24 cellular contexts compared by ENCODE assay signal in the genomic region with DNA sequence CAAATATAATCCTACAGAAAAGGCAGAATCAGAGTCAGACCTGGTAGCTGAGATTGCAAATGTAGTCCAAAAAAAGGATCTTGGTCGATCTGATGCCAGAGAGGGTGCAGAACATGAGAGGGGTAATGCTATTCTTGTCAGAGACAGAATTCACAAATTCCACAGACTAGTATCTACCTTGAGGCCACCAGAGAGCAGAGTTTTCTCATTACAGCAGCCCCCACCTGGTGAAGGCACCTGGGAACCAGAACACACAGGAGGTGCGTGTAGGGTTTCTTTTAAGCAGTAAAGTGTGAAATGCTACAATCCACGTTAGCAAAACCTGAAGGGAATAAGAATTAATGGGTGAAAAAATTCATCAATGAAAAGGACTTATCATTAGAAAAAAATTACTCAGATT.
"Had no signal": no experiment of that assay in that cellular context is flagged by ENCODE, and none has a peak within 500 bp of the region (broad histone marks: within the 10 kb centered on the region; RNA-seq: fewer than 3 reads in every experiment).

No MANE protein-coding gene starts in this region.

- H3K27ac ChIP-seq: brain microvascular endothelial cell, esophagus muscularis mucosa, lower lobe of right lung, right lobe of liver, WERI-Rb-1 had no signal

- H3K9me3 ChIP-seq: ascending aorta, esophagus muscularis mucosa, lower lobe of right lung, right lobe of liver, tibial artery had no signal

- H3K27me3 Mint-ChIP-seq: activated naive CD4-positive, alpha-beta T cell treated with anti-CD3 and anti-CD28 coated beads, Interleukin-2, amount 50 U/mL, for 24 hours; effector memory CD8-positive, alpha-beta T cell; naive B cell; stimulated activated naive CD8-positive, alpha-beta T cell treated with anti-CD3 and anti-CD28 coated beads, Interleukin-15, amount 100 ng/mL, for 72 hours had no signal

- H3K27ac Mint-ChIP-seq: activated naive CD4-positive, alpha-beta T cell treated with anti-CD3 and anti-CD28 coated beads, Interleukin-2, amount 50 U/mL, for 24 hours; effector memory CD8-positive, alpha-beta T cell; naive B cell; stimulated activated effector memory CD8-positive, alpha-beta T cell treated with anti-CD3 and anti-CD28 coated beads, Interleukin-12 subunit alpha, Interleukin-12 subunit beta, amount 100 ng/mL, for 72 hours; stimulated activated naive CD8-positive, alpha-beta T cell treated with anti-CD3 and anti-CD28 coated beads, Interleukin-15, amount 100 ng/mL, for 72 hours; T-helper 2 cell treated with Interferon-gamma antibody and Interleukin-4, amounts not matched to agents 5 μg/mL and 100 μg/mL, for 36 hours had no signal

- ATAC-seq: effector memory CD8-positive, alpha-beta T cell; lower lobe of right lung; right lobe of liver; stimulated activated effector memory CD8-positive, alpha-beta T cell treated with anti-CD3 and anti-CD28 coated beads, Interleukin-12 subunit alpha, Interleukin-12 subunit beta, amount 100 ng/mL, for 72 hours; stimulated activated naive CD8-positive, alpha-beta T cell treated with anti-CD3 and anti-CD28 coated beads, Interleukin-15, amount 100 ng/mL, for 72 hours had no signal

- H3K4me3 Mint-ChIP-seq: activated naive CD4-positive, alpha-beta T cell treated with anti-CD3 and anti-CD28 coated beads, Interleukin-2, amount 50 U/mL, for 24 hours; effector memory CD8-positive, alpha-beta T cell; naive B cell; stimulated activated effector memory CD8-positive, alpha-beta T cell treated with anti-CD3 and anti-CD28 coated beads, Interleukin-12 subunit alpha, Interleukin-12 subunit beta, amount 100 ng/mL, for 72 hours; stimulated activated naive CD8-positive, alpha-beta T cell treated with anti-CD3 and anti-CD28 coated beads, Interleukin-15, amount 100 ng/mL, for 72 hours; T-helper 2 cell treated with Interferon-gamma antibody and Interleukin-4, amounts not matched to agents 5 μg/mL and 100 μg/mL, for 36 hours had no signal

- H3K36me3 ChIP-seq: ascending aorta, brain microvascular endothelial cell, lower lobe of right lung, right lobe of liver, WERI-Rb-1 had no signal

- DNase-seq: activated CD4-positive, alpha-beta T cell treated with anti-CD3 and anti-CD28 coated beads for 1 hour; activated CD4-positive, alpha-beta T cell treated with anti-CD3 and anti-CD28 coated beads, Interleukin-2, amount 50 U/mL, for 1 hour; activated gamma-delta T cell treated with Interleukin-2 at 50 U/mL for 16 hours; activated T-cell treated with anti-CD3 and anti-CD28 coated beads, Interleukin-2, amount 50 U/mL, for 1 hour; brain microvascular endothelial cell; caudate nucleus; dorsolateral prefrontal cortex; effector memory CD8-positive, alpha-beta T cell; hippocampal formation; lower lobe of right lung; naive B cell; occipital lobe; posterior cingulate gyrus; right lobe of liver; stimulated activated CD4-positive, alpha-beta T cell treated with anti-CD3 and anti-CD28 coated beads, Interleukin-2, amount 100 ng/mL, for 24 hours; stimulated activated naive CD8-positive, alpha-beta T cell treated with anti-CD3 and anti-CD28 coated beads, Interleukin-15, amount 100 ng/mL, for 72 hours; tibial artery; WERI-Rb-1 had no signal

- H3K36me3 Mint-ChIP-seq: naive B cell had no signal

- H3K9me3 Mint-ChIP-seq: activated naive CD4-positive, alpha-beta T cell treated with anti-CD3 and anti-CD28 coated beads, Interleukin-2, amount 50 U/mL, for 24 hours; effector memory CD8-positive, alpha-beta T cell; naive B cell; stimulated activated effector memory CD8-positive, alpha-beta T cell treated with anti-CD3 and anti-CD28 coated beads, Interleukin-12 subunit alpha, Interleukin-12 subunit beta, amount 100 ng/mL, for 72 hours; stimulated activated naive CD8-positive, alpha-beta T cell treated with anti-CD3 and anti-CD28 coated beads, Interleukin-15, amount 100 ng/mL, for 72 hours; T-helper 2 cell treated with Interferon-gamma antibody and Interleukin-4, amounts not matched to agents 5 μg/mL and 100 μg/mL, for 36 hours had no signal

- H3K27me3 ChIP-seq: ascending aorta, brain microvascular endothelial cell, dorsolateral prefrontal cortex, esophagus muscularis mucosa, right lobe of liver, tibial artery had no signal

- H3K4me1 Mint-ChIP-seq: activated naive CD4-positive, alpha-beta T cell treated with anti-CD3 and anti-CD28 coated beads, Interleukin-2, amount 50 U/mL, for 24 hours; naive B cell; stimulated activated effector memory CD8-positive, alpha-beta T cell treated with anti-CD3 and anti-CD28 coated beads, Interleukin-12 subunit alpha, Interleukin-12 subunit beta, amount 100 ng/mL, for 72 hours; stimulated activated naive CD8-positive, alpha-beta T cell treated with anti-CD3 and anti-CD28 coated beads, Interleukin-15, amount 100 ng/mL, for 72 hours had no signal

- H3K4me1 ChIP-seq: right lobe of liver had no signal

- H3K4me3 ChIP-seq: ascending aorta, dorsolateral prefrontal cortex, esophagus muscularis mucosa, lower lobe of right lung, right lobe of liver, skin epidermis, tibial artery had no signal
